Comparison of ENCODE assay signal across 29 cellular contexts in genomic region chr7:117297606-117298005, GRCh38. TPM values are rescaled to one million over a fixed set of nuclear protein-coding genes. Genes with fewer than 3 reads are reported as not detected.
DNase-seq lines count a peak whose midpoint lies in the region; ATAC-seq, FAIRE-seq and TF ChIP-seq lines count a peak whose summit lies in the region.
"Had no signal": no experiment of that assay in that cellular context is flagged by ENCODE, and none has a peak within 500 bp of the region (broad histone marks: within the 10 kb centered on the region; RNA-seq: fewer than 3 reads in every experiment).

No MANE protein-coding gene starts in this region.

- DNase-seq in H9, result no peak
- peak; percentile 87 for DNase-seq in esophagus muscularis mucosa (ENCODE audit: extremely low spot score)
- DNase-seq in small intestine, result peak; percentile 25
- no peak for DNase-seq in effector CD8-positive, alpha-beta T cell (lab: John Stamatoyannopoulos, UW)
- DNase-seq: 8988T; ACHN; BE2C; C1 segment of cervical spinal cord; CD4-positive, alpha-beta memory T cell; CD4-positive, CD25-positive, alpha-beta regulatory T cell; CD8-positive, alpha-beta memory T cell; COR-L47; DMS 273 treated with DMSO at 0.1 percent for 48 hours; DMS153; DMS53; DMS79; DND-41; EL; GDM1 had no signal

- no peak for TF ChIP-seq CTCF in H9 (conservative IDR thresholded peaks at IDR 0.05)
- TF ChIP-seq CTCF in esophagus muscularis mucosa (IDR thresholded peaks at IDR 0.05), result no peak

- H3K79me2 ChIP-seq in H9 (ENCODE audit: insufficient read depth, low read length), result no peaks in the 10 kb centered on the region

- H4K5ac ChIP-seq in H9 (ENCODE audit: insufficient read length, low read depth, low read length), result no peak overlapping the region

- no peak for TF ChIP-seq POLR2A in esophagus muscularis mucosa (IDR thresholded peaks at IDR 0.05; ENCODE audit: low read depth)

- H3K4me1 ChIP-seq in H9 (ENCODE audit: insufficient read depth, low read length), result no peaks in the 10 kb centered on the region
- H3K4me1 ChIP-seq in esophagus muscularis mucosa, result no peaks in the 10 kb centered on the region
- H3K4me1 ChIP-seq in small intestine (ENCODE audit: control insufficient read depth in 2 of 2, insufficient read depth in 1 of 2, low read depth in 1 of 2, low read length in 1 of 2), result peaks cover 0 to 3% of the 10 kb centered on the region in 2 donors
- H3K4me1 ChIP-seq: BE2C had no signal

- no peak for TF ChIP-seq EP300 in esophagus muscularis mucosa (IDR thresholded peaks at IDR 0.05)

- no peak overlapping the region for H3T11ph ChIP-seq in H9 (ENCODE audit: low read length)

- no peaks in the 10 kb centered on the region for H3K23me2 ChIP-seq in H9 (ENCODE audit: insufficient read length, low read depth, low read length, poor library complexity, severe bottlenecking)

- H3K79me1 ChIP-seq in H9 (ENCODE audit: insufficient read depth, low read depth, low read length, poor library complexity, severe bottlenecking), result no peaks in the 10 kb centered on the region

- H3K27me3 ChIP-seq in H9 (ENCODE audit: insufficient read depth, low read length) (no peaks in the 10 kb centered on the region), esophagus muscularis mucosa (no peaks in the 10 kb centered on the region), small intestine (ENCODE audit: control insufficient read depth in 2 of 2, insufficient read depth in 2 of 2, low read length in 2 of 2) (no peaks in the 10 kb centered on the region)
- H3K27me3 ChIP-seq: BLaER1 had no signal

- H3K9ac ChIP-seq in H9 (ENCODE audit: extremely low read depth, insufficient read length, low read length), result no peak overlapping the region
- H3K9ac ChIP-seq: BLaER1 had no signal

- intact Hi-C loops in esophagus muscularis mucosa (cut with DNase I), result no loop called here

- H3K27ac Mint-ChIP-seq in H9, result no peak overlapping the region
- H3K27ac Mint-ChIP-seq: CD4-positive, CD25-positive, alpha-beta regulatory T cell; CD8-positive, alpha-beta memory T cell had no signal

- peak overlapping the region; percentile 58; the same call in 1 of the 2 replicates for H2BK15ac ChIP-seq in H9 (ENCODE audit: low read depth, low read length)

- no peak overlapping the region for H3K14ac ChIP-seq in H9 (ENCODE audit: insufficient read depth, low read length)

- H3K9me3 ChIP-seq in H9 (ENCODE audit: control insufficient read depth, low read depth, low read length) (no peaks in the 10 kb centered on the region), esophagus muscularis mucosa (no peaks in the 10 kb centered on the region), small intestine (ENCODE audit: control insufficient read depth, low read depth) (no peaks in the 10 kb centered on the region)
- H3K9me3 ChIP-seq: BE2C, BLaER1 had no signal

- H2BK20ac ChIP-seq in H9 (ENCODE audit: low read depth, low read length, poor library complexity, severe bottlenecking), result no peak overlapping the region

- H2BK120ac ChIP-seq in H9 (ENCODE audit: low read depth, low read length, poor library complexity, severe bottlenecking), result no peak overlapping the region

- no peak overlapping the region for H2BK5ac ChIP-seq in H9 (ENCODE audit: insufficient read length, low read length)

- no peak overlapping the region for H3K18ac ChIP-seq in H9 (ENCODE audit: insufficient read length, low read depth, low read length)

- H3K4me2 ChIP-seq in H9 (ENCODE audit: insufficient read depth, insufficient read length, low read length), result no peak overlapping the region
- H3K4me2 ChIP-seq: BLaER1 had no signal

- H4K8ac ChIP-seq in H9 (replicated peaks; ENCODE audit: insufficient read length, low read depth, low read length), result no peak overlapping the region

- no peaks in the 10 kb centered on the region; a peak in 1 of 5 replicates for H3K9me3 Mint-ChIP-seq in H9
- H3K9me3 Mint-ChIP-seq: CD4-positive, alpha-beta memory T cell had no signal

- no peak overlapping the region for H3K23ac ChIP-seq in H9 (ENCODE audit: insufficient read length, low read depth, low read length)

- H3K36me3 Mint-ChIP-seq in H9 (ENCODE audit: insufficient read depth in 1 of 3, low read depth in 3 of 3), result no peaks in the 10 kb centered on the region
- H3K36me3 Mint-ChIP-seq: CD14-positive monocyte; CD4-positive, alpha-beta memory T cell; CD4-positive, CD25-positive, alpha-beta regulatory T cell; CD8-positive, alpha-beta memory T cell had no signal

- no peaks in the 10 kb centered on the region for H4K20me1 ChIP-seq in H9 (ENCODE audit: control insufficient read depth, insufficient read depth, insufficient read length)
- H4K20me1 ChIP-seq: BLaER1 had no signal

- H3K4ac ChIP-seq in H9 (ENCODE audit: low read depth, low read length), result no peak overlapping the region

- WGBS in H9 (ENCODE audit: extremely low coverage, insufficient read length, low lambda C conversion rate), result no CpG with 5 or more reads among the region's 12 CpGs
- 86% methylated on average over 12 of the region's 12 CpGs for WGBS in esophagus muscularis mucosa
- 16 to 63% (median 41%) methylated on average over 12 of the region's 12 CpGs for WGBS in small intestine, 3 donors

- H3K4me3 ChIP-seq in esophagus muscularis mucosa (no peak overlapping the region), small intestine (ENCODE audit: low read depth in 1 of 2, low read length in 2 of 2) (no peak overlapping the region)
- H3K4me3 ChIP-seq: BLaER1, GM12878 had no signal

- H3K27ac ChIP-seq in H9 (ENCODE audit: insufficient read length, low read depth, low read length) (no peak overlapping the region), esophagus muscularis mucosa (replicated peaks in 1 of 4) (no peak overlapping the region), small intestine (ENCODE audit: low read depth in 1 of 2, low read length in 1 of 2) (no peak overlapping the region)
- H3K27ac ChIP-seq: BLaER1 had no signal

- H2BK12ac ChIP-seq in H9 (ENCODE audit: insufficient read length, low read depth, low read length), result no peak overlapping the region

- no peak overlapping the region for H4K91ac ChIP-seq in H9 (ENCODE audit: insufficient read length, low read depth, low read length)

- no peak overlapping the region for H2AK5ac ChIP-seq in H9 (ENCODE audit: insufficient read length, low read length)

- no peaks in the 10 kb centered on the region for H3K4me1 Mint-ChIP-seq in H9
- H3K4me1 Mint-ChIP-seq: CD14-positive monocyte; CD4-positive, alpha-beta memory T cell; CD4-positive, CD25-positive, alpha-beta regulatory T cell; CD8-positive, alpha-beta memory T cell had no signal

- no peaks in the 10 kb centered on the region for H3K27me3 Mint-ChIP-seq in H9 (ENCODE audit: low read depth)

- H3K4me3 Mint-ChIP-seq in H9, result no peak overlapping the region
- H3K4me3 Mint-ChIP-seq: CD14-positive monocyte; CD4-positive, alpha-beta memory T cell; CD4-positive, CD25-positive, alpha-beta regulatory T cell; CD8-positive, alpha-beta memory T cell had no signal

- no peak for FAIRE-seq in small intestine (lab: Jason Lieb, UNC)
- FAIRE-seq: A204.1, GM12878, GM12892, GM18507 had no signal

- H3K36me3 ChIP-seq in esophagus muscularis mucosa (no peaks in the 10 kb centered on the region), small intestine (ENCODE audit: control insufficient read depth in 2 of 2, insufficient read depth in 2 of 2, low read length in 2 of 2) (no peaks in the 10 kb centered on the region)
- H3K36me3 ChIP-seq: BE2C, BLaER1 had no signal

- no peak for ATAC-seq in GM21825 (IDR thresholded peaks at IDR 0.05; ENCODE audit: unreplicated experiment)
- ATAC-seq: GM12878 had no signal

- H3K56ac ChIP-seq in H9 (ENCODE audit: insufficient read length, low read depth, low read length), result no peak overlapping the region

- H2AFZ ChIP-seq in H9 (ENCODE audit: low read length), result no peak overlapping the region

RNA-seq across cellular contexts. Expression of gene WNT2, which starts 25.3 kb away (rescaled TPM):
- total RNA-seq in H9 (2021), result not detected in 2 replicates
- total RNA-seq in esophagus muscularis mucosa, result 1 to 10 TPM in 3 of 4 donors, under 1 TPM in 1; 0.69 to 3.7 (median 1.9) TPM
- polyA plus RNA-seq in small intestine, result under 1 TPM in 1 of 3 donors, not detected in 2; 0.61 TPM
- total RNA-seq: A673; CD4-positive, alpha-beta memory T cell; CD4-positive, CD25-positive, alpha-beta regulatory T cell; CD8-positive, alpha-beta memory T cell; Daoy; G401 had no signal
- polyA plus RNA-seq: CD14-positive monocyte; CD4-positive, alpha-beta memory T cell; CD4-positive, CD25-positive, alpha-beta regulatory T cell; CD8-positive, alpha-beta memory T cell had no signal

Comparison
In these comparisons a context has a peak if more than half of its experiments do, and no peak if none do; other contexts are left out.
1. DNase-seq: peak in esophagus muscularis mucosa (single experiment) and small intestine (single experiment); none in H9 (single experiment) and effector CD8-positive, alpha-beta T cell (single experiment).